ENCODE assay signal across 1 cellular context in genomic region chr7:5232485-5232837, GRCh38.
TF ChIP-seq lines count a peak whose summit lies in the region.

No MANE protein-coding gene starts in this region.

TF ChIP-seq in K562, 482 proteins besides CTCF, POLR2A, EP300 and RAD21 (continued from another document):
- TF ChIP-seq CHD7 (IDR thresholded peaks at IDR 0.05; ENCODE audit: low read depth, low read length) (no peak), ELK1 (CRISPR knock-in tag; IDR thresholded peaks at IDR 0.05) (no peak), XRCC3 (IDR thresholded peaks at IDR 0.05) (no peak), ZNF740 (CRISPR knock-in tag; IDR thresholded peaks at IDR 0.05) (no peak), ZNF740 (tag; IDR thresholded peaks at IDR 0.05) (no peak), DACH1 (IDR thresholded peaks at IDR 0.05; ENCODE audit: partially characterized antibody) (no peak), NR1H2 (CRISPR knock-in tag; IDR thresholded peaks at IDR 0.05) (no peak), DDX20 (tag; IDR thresholded peaks at IDR 0.05; ENCODE audit: low read depth) (no peak), GTF2F1 (IDR thresholded peaks at IDR 0.05; ENCODE audit: low read depth, low read length) (no peak), ZNF263 (CRISPR knock-in tag; IDR thresholded peaks at IDR 0.05; ENCODE audit: borderline replicate concordance) (no peak), DLX4 (CRISPR knock-in tag; IDR thresholded peaks at IDR 0.05) (no peak), ZNF77 (CRISPR knock-in tag; IDR thresholded peaks at IDR 0.05) (no peak), JUNB (CRISPR knock-in tag; conservative IDR thresholded peaks at IDR 0.05) (no peak), ZNF592 (IDR thresholded peaks at IDR 0.05) (no peak), HNRNPK (IDR thresholded peaks at IDR 0.05; ENCODE audit: low read depth, low read length, poor library complexity, severe bottlenecking) (no peak), HDGF (IDR thresholded peaks at IDR 0.05) (no peak), TBP (optimal IDR thresholded peaks at IDR 0.05; ENCODE audit: low read depth, low read length) (no peak)
- TF ChIP-seq, protein P1, sequence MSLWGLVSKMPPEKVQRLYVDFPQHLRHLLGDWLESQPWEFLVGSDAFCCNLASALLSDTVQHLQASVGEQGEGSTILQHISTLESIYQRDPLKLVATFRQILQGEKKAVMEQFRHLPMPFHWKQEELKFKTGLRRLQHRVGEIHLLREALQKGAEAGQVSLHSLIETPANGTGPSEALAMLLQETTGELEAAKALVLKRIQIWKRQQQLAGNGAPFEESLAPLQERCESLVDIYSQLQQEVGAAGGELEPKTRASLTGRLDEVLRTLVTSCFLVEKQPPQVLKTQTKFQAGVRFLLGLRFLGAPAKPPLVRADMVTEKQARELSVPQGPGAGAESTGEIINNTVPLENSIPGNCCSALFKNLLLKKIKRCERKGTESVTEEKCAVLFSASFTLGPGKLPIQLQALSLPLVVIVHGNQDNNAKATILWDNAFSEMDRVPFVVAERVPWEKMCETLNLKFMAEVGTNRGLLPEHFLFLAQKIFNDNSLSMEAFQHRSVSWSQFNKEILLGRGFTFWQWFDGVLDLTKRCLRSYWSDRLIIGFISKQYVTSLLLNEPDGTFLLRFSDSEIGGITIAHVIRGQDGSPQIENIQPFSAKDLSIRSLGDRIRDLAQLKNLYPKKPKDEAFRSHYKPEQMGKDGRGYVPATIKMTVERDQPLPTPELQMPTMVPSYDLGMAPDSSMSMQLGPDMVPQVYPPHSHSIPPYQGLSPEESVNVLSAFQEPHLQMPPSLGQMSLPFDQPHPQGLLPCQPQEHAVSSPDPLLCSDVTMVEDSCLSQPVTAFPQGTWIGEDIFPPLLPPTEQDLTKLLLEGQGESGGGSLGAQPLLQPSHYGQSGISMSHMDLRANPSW (CRISPR knock-in tag; IDR thresholded peaks at IDR 0.05) = no peak
